ENCODE assay signal across 9 cellular contexts in the genomic region with DNA sequence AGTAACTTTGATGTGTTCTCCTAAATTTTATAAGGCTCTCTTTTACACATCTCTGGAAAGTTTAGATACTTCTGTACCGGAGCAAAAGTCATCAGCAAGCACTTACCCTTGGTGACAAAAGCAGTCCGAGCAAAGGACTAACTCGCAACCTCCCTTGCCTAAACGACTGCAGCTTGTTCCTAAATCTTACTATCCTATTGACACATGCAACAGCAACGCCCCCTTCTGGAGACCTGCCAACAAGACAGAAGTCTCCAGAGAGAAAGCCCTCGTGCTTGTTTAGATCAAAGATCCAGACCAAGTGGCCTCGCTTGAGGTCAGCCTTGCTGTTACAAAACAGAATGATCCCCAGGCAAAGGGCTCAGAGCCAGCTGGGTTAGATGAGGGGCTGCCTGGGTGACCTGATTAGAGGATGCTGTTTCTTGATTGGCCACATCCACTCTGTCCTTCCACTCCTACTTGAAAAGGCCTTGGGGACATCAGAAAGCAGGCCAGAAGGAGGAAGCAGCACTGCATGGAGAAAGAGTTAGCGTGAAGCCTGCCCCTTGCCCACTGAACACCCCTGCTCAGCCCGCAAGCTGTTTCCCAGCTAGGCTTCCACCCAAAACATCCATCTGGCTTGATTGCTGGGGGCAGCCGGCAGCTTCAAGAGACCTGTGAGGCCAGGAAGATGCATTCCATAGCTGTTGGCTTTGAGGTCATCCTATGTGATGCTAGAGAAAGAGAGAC.
DNase-seq lines count a peak whose midpoint lies in the region; ATAC-seq and TF ChIP-seq lines count a peak whose summit lies in the region.
"Had no signal": no experiment of that assay in that cellular context is flagged by ENCODE, and none has a peak within 500 bp of the region (broad histone marks: within the 10 kb centered on the region; RNA-seq: fewer than 3 reads in every experiment).

No MANE protein-coding gene starts in this region.

- H3K9me3 Mint-ChIP-seq in CD8-positive, alpha-beta memory T cell: peaks cover 0 to 1% (median 0%) of the 10 kb centered on the region in 5 donors

- POLR2A ChIA-PET in CD8-positive, alpha-beta memory T cell (lab: Charles Lee): no interaction called here

- H3K27me3 Mint-ChIP-seq in CD8-positive, alpha-beta memory T cell: peaks cover 7 to 9% of the 10 kb centered on the region in 2 donors

- no peak overlapping the region for H3K4me3 ChIP-seq in CD8-positive, alpha-beta memory T cell (ENCODE audit: low read length)
- H3K4me3 ChIP-seq in gastrocnemius medialis: no peak overlapping the region

- DNase-seq in CD8-positive, alpha-beta memory T cell: peak; percentile 57 to 82 (median 61)
- DNase-seq in NCI-H1105 treated with DMSO at 0.1 percent for 48 hours (lab: John Stamatoyannopoulos, UW) (peak; percentile 54), T follicular helper cell (ENCODE audit: low read depth) (peak; percentile 72), amygdala (lab: John Stamatoyannopoulos, UW) (peak in 44 of 56 donors; percentile 3 to 81 (median 34)), hepatic stellate cell (ENCODE audit: low spot score) (peak; percentile 47), gastrocnemius medialis (peak; percentile 83 to 92)

- TF ChIP-seq CTCF in gastrocnemius medialis (IDR thresholded peaks at IDR 0.05 in 4 of 5, conservative IDR thresholded peaks at IDR 0.05 in 1 of 5): peak in 1 of 5 experiments; percentile 28

- no peaks in the 10 kb centered on the region for H3K36me3 Mint-ChIP-seq in CD8-positive, alpha-beta memory T cell
- H3K36me3 Mint-ChIP-seq: IgD-negative memory B cell had no signal

- peak; percentile 78 for ATAC-seq in GM21723 (IDR thresholded peaks at IDR 0.05; ENCODE audit: unreplicated experiment)
- peak; percentile 39 to 42 for ATAC-seq in gastrocnemius medialis
- ATAC-seq in HG03025 (IDR thresholded peaks at IDR 0.05; ENCODE audit: low FRiP score, unreplicated experiment): no peak

- CTCF ChIA-PET in CD8-positive, alpha-beta memory T cell (lab: Charles Lee): interaction anchor here (0.6 to 2.5 kb wide), 30 partner anchors 10 to 1112 kb away, joined by 3 to 63 read pairs (median 4); a partner anchor contains a TSS

- H3K36me3 ChIP-seq in CD8-positive, alpha-beta memory T cell (ENCODE audit: insufficient read depth, low read length): no peaks in the 10 kb centered on the region
- H3K36me3 ChIP-seq in gastrocnemius medialis: no peaks in the 10 kb centered on the region

- H3K27ac Mint-ChIP-seq in CD8-positive, alpha-beta memory T cell: peak overlapping the region in 1 of 8 donors; percentile 6

- H3K27ac ChIP-seq in CD8-positive, alpha-beta memory T cell (ENCODE audit: low read depth, low read length): no peak overlapping the region
- H3K27ac ChIP-seq in gastrocnemius medialis: peak overlapping the region; percentile 55 to 79 (median 78)

- no peaks in the 10 kb centered on the region for H3K27me3 ChIP-seq in CD8-positive, alpha-beta memory T cell (ENCODE audit: insufficient read depth, low read length, poor library complexity, severe bottlenecking)
- H3K27me3 ChIP-seq in gastrocnemius medialis: no peaks in the 10 kb centered on the region

- TF ChIP-seq POLR2A in gastrocnemius medialis (IDR thresholded peaks at IDR 0.05): peak in 1 of 2 donors; percentile 30

- peaks cover 0 to 6% (median 5%) of the 10 kb centered on the region in 3 donors for H3K4me1 Mint-ChIP-seq in CD8-positive, alpha-beta memory T cell

- H3K4me1 ChIP-seq in CD8-positive, alpha-beta memory T cell (ENCODE audit: insufficient read depth, low read length): no peaks in the 10 kb centered on the region
- H3K4me1 ChIP-seq in gastrocnemius medialis: peaks cover 38 to 53% of the 10 kb centered on the region in 2 donors

- peak overlapping the region in 1 of 7 donors; percentile 20 for H3K4me3 Mint-ChIP-seq in CD8-positive, alpha-beta memory T cell
- H3K4me3 Mint-ChIP-seq: IgD-negative memory B cell had no signal

- in situ Hi-C loops in gastrocnemius medialis (cut with MboI; ENCODE audit: low sequenced_read_pairs in 4 of 4): no loop called here

- no peaks in the 10 kb centered on the region for H3K9me3 ChIP-seq in CD8-positive, alpha-beta memory T cell (ENCODE audit: low read length)
- no peaks in the 10 kb centered on the region for H3K9me3 ChIP-seq in gastrocnemius medialis

- intact Hi-C loops in gastrocnemius medialis (cut with DNase I; ENCODE audit: low total_unique reads): loop anchor here (5.0 to 10.0 kb wide), 2 partner anchors 131 to 926 kb away; a partner anchor contains a TSS

Comparison
In these comparisons a context has a peak if more than half of its experiments do, and no peak if none do; other contexts are left out.
1. DNase-seq: peak in every context shown above with its lines; median percentile 88 in gastrocnemius medialis; 72 in T follicular helper cell; 61 in CD8-positive, alpha-beta memory T cell; 54 in NCI-H1105 treated with DMSO at 0.1 percent for 48 hours; 47 in hepatic stellate cell; 34 in amygdala.